ENCODE assay signal across 30 cellular contexts in genomic region chr2:134508396-134508795, GRCh38.
DNase-seq lines count a peak whose midpoint lies in the region; TF ChIP-seq lines count a peak whose summit lies in the region.
"Had no signal": no experiment of that assay in that cellular context is flagged by ENCODE, and none has a peak within 500 bp of the region (broad histone marks: within the 10 kb centered on the region; RNA-seq: fewer than 3 reads in every experiment).

No MANE protein-coding gene starts in this region.

- no peak overlapping the region for H2AFZ ChIP-seq in MM.1S (ENCODE audit: low read length)
- H2AFZ ChIP-seq: GM23338 had no signal

- DNase-seq in NCI-H1105 (lab: John Stamatoyannopoulos, UW): peak; percentile 62
- no peak for DNase-seq in NCI-H1105 treated with DMSO at 0.1 percent for 48 hours (lab: John Stamatoyannopoulos, UW)
- DNase-seq in G401 (ENCODE audit: low spot score): peak; percentile 80
- DNase-seq in NCI-H2196 treated with DMSO at 0.1 percent for 48 hours (lab: John Stamatoyannopoulos, UW; ENCODE audit: unreplicated experiment): peak; percentile 49
- peak; percentile 46 for DNase-seq in left kidney (ENCODE audit: low read depth, low spot score)
- no peak for DNase-seq in stimulated activated CD4-positive, alpha-beta T cell treated with anti-CD3 and anti-CD28 coated beads, Interleukin-15, amount 100 ng/mL, for 24 hours
- DNase-seq in MM.1S: no peak
- no peak for DNase-seq in islet precursor cell
- DNase-seq: activated CD4-positive, alpha-beta memory T cell treated with anti-CD3 and anti-CD28 coated beads, Interleukin-2, amount 10 ng/mL, durations not matched to agents 7 days and 5 days; activated CD4-positive, CD25-positive, alpha-beta regulatory T cell; aorta; CD4-positive, CD25-positive, alpha-beta regulatory T cell; effector memory CD4-positive, alpha-beta T cell; HFFc6; Karpas-422; kidney; midbrain; MV-4-11; natural killer cell; NCI-H446; pancreas; retina; SJCRH30; small intestine; stimulated activated CD4-positive, alpha-beta T cell treated with anti-CD3 and anti-CD28 coated beads, Interleukin-1b, Interleukin-23, amount 100 ng/mL, for 48 hours; stimulated activated CD8-positive, alpha-beta memory T cell treated with anti-CD3 and anti-CD28 coated beads, Interleukin-4, amount 100 ng/mL, for 48 hours; stimulated activated naive CD8-positive, alpha-beta T cell treated with anti-CD3 and anti-CD28 coated beads, Interleukin-15, amount 100 ng/mL, for 72 hours had no signal

- no peak overlapping the region for H3K4me3 ChIP-seq in MM.1S (ENCODE audit: low read length)
- H3K4me3 ChIP-seq: coronary artery, GM23338, pancreas, SJCRH30, vagina had no signal

- H3K4me1 ChIP-seq in MM.1S (ENCODE audit: low read length): no peaks in the 10 kb centered on the region
- H3K4me1 ChIP-seq: SJCRH30, vagina had no signal

- no peak for TF ChIP-seq CTCF in MM.1S (IDR thresholded peaks at IDR 0.05; ENCODE audit: low read length)

- H3K27ac ChIP-seq in MM.1S (ENCODE audit: low read length): no peak overlapping the region
- H3K27ac ChIP-seq: coronary artery, pancreas, SJCRH30, vagina had no signal

- H3K9me2 ChIP-seq in MM.1S (replicated peaks; ENCODE audit: insufficient read depth, low read length): no peaks in the 10 kb centered on the region

- no peak overlapping the region for H3K9ac ChIP-seq in MM.1S (ENCODE audit: low read length)

- H3K9me3 ChIP-seq in MM.1S (replicated peaks; ENCODE audit: insufficient read depth, low read length): no peaks in the 10 kb centered on the region
- H3K9me3 ChIP-seq: pancreas, SJCRH30, vagina had no signal

- H3K27me3 ChIP-seq in MM.1S (replicated peaks; ENCODE audit: insufficient read depth, low read length): no peaks in the 10 kb centered on the region
- H3K27me3 ChIP-seq: pancreas, SJCRH30, vagina had no signal

- H3K4me2 ChIP-seq in MM.1S (ENCODE audit: low read depth, low read length): no peak overlapping the region
- H3K4me2 ChIP-seq: GM23338 had no signal

- no peaks in the 10 kb centered on the region for H3F3A ChIP-seq in MM.1S (ENCODE audit: insufficient read depth, low read length)

- no peaks in the 10 kb centered on the region for H4K20me1 ChIP-seq in MM.1S (ENCODE audit: insufficient read depth, low read length)

- in situ Hi-C loops in G401 (cut with HindIII; ENCODE audit: low sequenced_read_pairs): no loop called here

- H3K79me2 ChIP-seq in MM.1S (ENCODE audit: low read length): no peaks in the 10 kb centered on the region

- H3K36me3 ChIP-seq in MM.1S (replicated peaks; ENCODE audit: insufficient read depth, low read length): no peaks in the 10 kb centered on the region
- H3K36me3 ChIP-seq: pancreas, SJCRH30, vagina had no signal

Comparison
In these comparisons a context has a peak if more than half of its experiments do, and no peak if none do; other contexts are left out.
1. DNase-seq: peak in NCI-H1105 (single experiment), G401 (single experiment), NCI-H2196 treated with DMSO at 0.1 percent for 48 hours (single experiment) and left kidney (single experiment); none in NCI-H1105 treated with DMSO at 0.1 percent for 48 hours (single experiment), stimulated activated CD4-positive, alpha-beta T cell treated with anti-CD3 and anti-CD28 coated beads, Interleukin-15, amount 100 ng/mL, for 24 hours (single experiment), MM.1S (single experiment) and islet precursor cell (single experiment).